In genomic region chr19:44636439-44637389, GRCh38 we compare ENCODE assay signal across 1 cellular context.
TF ChIP-seq lines count a peak whose summit lies in the region.

No MANE protein-coding gene starts in this region.

TF ChIP-seq in HepG2, 621 proteins besides CTCF, POLR2A, EP300 and RAD21 (continues in another document):
- TF ChIP-seq NONO (IDR thresholded peaks at IDR 0.05), result no peak
- TF ChIP-seq NONO (CRISPR knock-in tag; conservative IDR thresholded peaks at IDR 0.05), result no peak
- TF ChIP-seq, protein P1, sequence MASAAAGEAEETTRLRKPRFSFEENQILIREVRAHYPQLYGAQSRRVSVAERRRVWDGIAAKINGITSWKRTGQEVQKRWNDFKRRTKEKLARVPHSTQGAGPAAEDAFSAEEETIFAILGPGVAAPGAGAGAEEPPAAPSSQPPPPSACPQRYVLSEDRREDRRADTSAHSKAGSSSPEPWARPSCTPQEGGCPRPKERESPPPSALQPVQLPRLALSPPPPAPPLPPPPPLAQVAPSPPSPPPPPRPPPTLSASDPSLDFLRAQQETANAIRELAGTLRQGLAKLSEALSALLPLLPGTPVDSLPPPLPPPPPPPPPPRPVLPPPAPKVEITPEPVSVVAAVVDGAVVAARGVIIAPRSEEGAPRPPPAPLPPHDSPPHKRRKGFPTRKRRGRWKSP (CRISPR knock-in tag; IDR thresholded peaks at IDR 0.05), result no peak
- no peak for TF ChIP-seq HDAC1 (CRISPR knock-in tag; IDR thresholded peaks at IDR 0.05)
- TF ChIP-seq, protein P2, sequence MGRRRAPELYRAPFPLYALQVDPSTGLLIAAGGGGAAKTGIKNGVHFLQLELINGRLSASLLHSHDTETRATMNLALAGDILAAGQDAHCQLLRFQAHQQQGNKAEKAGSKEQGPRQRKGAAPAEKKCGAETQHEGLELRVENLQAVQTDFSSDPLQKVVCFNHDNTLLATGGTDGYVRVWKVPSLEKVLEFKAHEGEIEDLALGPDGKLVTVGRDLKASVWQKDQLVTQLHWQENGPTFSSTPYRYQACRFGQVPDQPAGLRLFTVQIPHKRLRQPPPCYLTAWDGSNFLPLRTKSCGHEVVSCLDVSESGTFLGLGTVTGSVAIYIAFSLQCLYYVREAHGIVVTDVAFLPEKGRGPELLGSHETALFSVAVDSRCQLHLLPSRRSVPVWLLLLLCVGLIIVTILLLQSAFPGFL (CRISPR knock-in tag; IDR thresholded peaks at IDR 0.05), result no peak
- TF ChIP-seq ZNF644 (CRISPR knock-in tag; IDR thresholded peaks at IDR 0.05; ENCODE audit: low read depth), result no peak
- no peak for TF ChIP-seq MEIS2 (CRISPR knock-in tag; IDR thresholded peaks at IDR 0.05)
- TF ChIP-seq, protein P3, sequence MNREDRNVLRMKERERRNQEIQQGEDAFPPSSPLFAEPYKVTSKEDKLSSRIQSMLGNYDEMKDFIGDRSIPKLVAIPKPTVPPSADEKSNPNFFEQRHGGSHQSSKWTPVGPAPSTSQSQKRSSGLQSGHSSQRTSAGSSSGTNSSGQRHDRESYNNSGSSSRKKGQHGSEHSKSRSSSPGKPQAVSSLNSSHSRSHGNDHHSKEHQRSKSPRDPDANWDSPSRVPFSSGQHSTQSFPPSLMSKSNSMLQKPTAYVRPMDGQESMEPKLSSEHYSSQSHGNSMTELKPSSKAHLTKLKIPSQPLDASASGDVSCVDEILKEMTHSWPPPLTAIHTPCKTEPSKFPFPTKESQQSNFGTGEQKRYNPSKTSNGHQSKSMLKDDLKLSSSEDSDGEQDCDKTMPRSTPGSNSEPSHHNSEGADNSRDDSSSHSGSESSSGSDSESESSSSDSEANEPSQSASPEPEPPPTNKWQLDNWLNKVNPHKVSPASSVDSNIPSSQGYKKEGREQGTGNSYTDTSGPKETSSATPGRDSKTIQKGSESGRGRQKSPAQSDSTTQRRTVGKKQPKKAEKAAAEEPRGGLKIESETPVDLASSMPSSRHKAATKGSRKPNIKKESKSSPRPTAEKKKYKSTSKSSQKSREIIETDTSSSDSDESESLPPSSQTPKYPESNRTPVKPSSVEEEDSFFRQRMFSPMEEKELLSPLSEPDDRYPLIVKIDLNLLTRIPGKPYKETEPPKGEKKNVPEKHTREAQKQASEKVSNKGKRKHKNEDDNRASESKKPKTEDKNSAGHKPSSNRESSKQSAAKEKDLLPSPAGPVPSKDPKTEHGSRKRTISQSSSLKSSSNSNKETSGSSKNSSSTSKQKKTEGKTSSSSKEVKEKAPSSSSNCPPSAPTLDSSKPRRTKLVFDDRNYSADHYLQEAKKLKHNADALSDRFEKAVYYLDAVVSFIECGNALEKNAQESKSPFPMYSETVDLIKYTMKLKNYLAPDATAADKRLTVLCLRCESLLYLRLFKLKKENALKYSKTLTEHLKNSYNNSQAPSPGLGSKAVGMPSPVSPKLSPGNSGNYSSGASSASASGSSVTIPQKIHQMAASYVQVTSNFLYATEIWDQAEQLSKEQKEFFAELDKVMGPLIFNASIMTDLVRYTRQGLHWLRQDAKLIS (CRISPR knock-in tag; IDR thresholded peaks at IDR 0.05), result no peak
- TF ChIP-seq FOXC1 (CRISPR knock-in tag; IDR thresholded peaks at IDR 0.05; ENCODE audit: borderline replicate concordance), result 0 out of 2 replicates have a peak, but pooled peaks have one; percentile 20
- no peak for TF ChIP-seq ZNF564 (CRISPR knock-in tag; IDR thresholded peaks at IDR 0.05)
- no peak for TF ChIP-seq ZNF543 (CRISPR knock-in tag; IDR thresholded peaks at IDR 0.05)
- TF ChIP-seq ZNF235 (CRISPR knock-in tag; IDR thresholded peaks at IDR 0.05; ENCODE audit: borderline replicate concordance), result no peak
- TF ChIP-seq ARID3A (IDR thresholded peaks at IDR 0.05; ENCODE audit: low read depth, low read length), result peak; percentile 61; the same call in 1 of the 2 replicates
- no peak for TF ChIP-seq UBTF (CRISPR knock-in tag; IDR thresholded peaks at IDR 0.05)
- peak; percentile 36; the same call in 1 of the 2 replicates for TF ChIP-seq ZNF567 (CRISPR knock-in tag; IDR thresholded peaks at IDR 0.05; ENCODE audit: borderline replicate concordance)
- peak; percentile 50; the same call in 1 of the 2 replicates for TF ChIP-seq SALL1 (CRISPR knock-in tag; IDR thresholded peaks at IDR 0.05)
- TF ChIP-seq, protein P4, sequence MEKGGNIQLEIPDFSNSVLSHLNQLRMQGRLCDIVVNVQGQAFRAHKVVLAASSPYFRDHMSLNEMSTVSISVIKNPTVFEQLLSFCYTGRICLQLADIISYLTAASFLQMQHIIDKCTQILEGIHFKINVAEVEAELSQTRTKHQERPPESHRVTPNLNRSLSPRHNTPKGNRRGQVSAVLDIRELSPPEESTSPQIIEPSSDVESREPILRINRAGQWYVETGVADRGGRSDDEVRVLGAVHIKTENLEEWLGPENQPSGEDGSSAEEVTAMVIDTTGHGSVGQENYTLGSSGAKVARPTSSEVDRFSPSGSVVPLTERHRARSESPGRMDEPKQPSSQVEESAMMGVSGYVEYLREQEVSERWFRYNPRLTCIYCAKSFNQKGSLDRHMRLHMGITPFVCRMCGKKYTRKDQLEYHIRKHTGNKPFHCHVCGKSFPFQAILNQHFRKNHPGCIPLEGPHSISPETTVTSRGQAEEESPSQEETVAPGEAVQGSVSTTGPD (CRISPR knock-in tag; IDR thresholded peaks at IDR 0.05), result no peak
- TF ChIP-seq ZBTB20 (CRISPR knock-in tag; IDR thresholded peaks at IDR 0.05; ENCODE audit: borderline replicate concordance, low read depth), result peak; percentile 54; the same call in 1 of the 2 replicates
- TF ChIP-seq NFRKB (IDR thresholded peaks at IDR 0.05), result no peak
- TF ChIP-seq REL (CRISPR knock-in tag; conservative IDR thresholded peaks at IDR 0.05), result no peak
- TF ChIP-seq ZNF256 (CRISPR knock-in tag; conservative IDR thresholded peaks at IDR 0.05), result no peak
- no peak for TF ChIP-seq PAX8 (CRISPR knock-in tag; IDR thresholded peaks at IDR 0.05; ENCODE audit: borderline replicate concordance)
- peak; percentile 74 for TF ChIP-seq ZNF263 (CRISPR knock-in tag; IDR thresholded peaks at IDR 0.05)
- no peak for TF ChIP-seq ZNF318 (CRISPR knock-in tag; IDR thresholded peaks at IDR 0.05)
- no peak for TF ChIP-seq HOXA7 (CRISPR knock-in tag; IDR thresholded peaks at IDR 0.05)
- no peak for TF ChIP-seq ZKSCAN1 (IDR thresholded peaks at IDR 0.05; ENCODE audit: low read length)
- no peak for TF ChIP-seq TEF (CRISPR knock-in tag; IDR thresholded peaks at IDR 0.05)
- peak; percentile 33; the same call in 1 of the 2 replicates for TF ChIP-seq PITX1 (CRISPR knock-in tag; IDR thresholded peaks at IDR 0.05)
- TF ChIP-seq ZFP1 (CRISPR knock-in tag; IDR thresholded peaks at IDR 0.05), result 0 out of 2 replicates have a peak, but pooled peaks have one; percentile 26
- TF ChIP-seq ZNF580 (CRISPR knock-in tag; IDR thresholded peaks at IDR 0.05; ENCODE audit: borderline replicate concordance, low read depth), result no peak
- peak; percentile 32; the same call in 1 of the 2 replicates for TF ChIP-seq HMG20A (CRISPR knock-in tag; IDR thresholded peaks at IDR 0.05; ENCODE audit: borderline replicate concordance)
- TF ChIP-seq PPARG (CRISPR knock-in tag; conservative IDR thresholded peaks at IDR 0.05), result no peak
- TF ChIP-seq LRRFIP1 (CRISPR knock-in tag; conservative IDR thresholded peaks at IDR 0.05), result no peak
- TF ChIP-seq NCOR1 (IDR thresholded peaks at IDR 0.05; ENCODE audit: borderline replicate concordance, low read length), result peak; percentile 84; the same call in 1 of the 2 replicates
